ENCODE assay signal across 16 cellular contexts in genomic region chrX:13024911-13025454, GRCh38. TPM values are rescaled to one million over a fixed set of nuclear protein-coding genes. Genes with fewer than 3 reads are reported as not detected.
A peak's percentile ranks its signal among the peaks of the same experiment; 100 is the strongest.
DNase-seq lines count a peak whose midpoint lies in the region; ATAC-seq and TF ChIP-seq lines count a peak whose summit lies in the region.
"Had no signal": no experiment of that assay in that cellular context is flagged by ENCODE, and none has a peak within 500 bp of the region (broad histone marks: within the 10 kb centered on the region; RNA-seq: fewer than 3 reads in every experiment).

No MANE protein-coding gene starts in this region.

- H3K4me3 ChIP-seq in hepatocyte (no peak overlapping the region), transverse colon (no peak overlapping the region)
- H3K4me3 ChIP-seq: sigmoid colon had no signal

- in situ Hi-C loops in transverse colon (cut with MboI; ENCODE audit: low pct_ligation_motif_present in 1 of 4, low pct_unique_long_range_greater_than_20kb in 1 of 4, low sequenced_read_pairs in 3 of 4): no loop called here

- no peaks in the 10 kb centered on the region for H3K9me2 ChIP-seq in hepatocyte (replicated peaks; ENCODE audit: insufficient read depth)

- no peaks in the 10 kb centered on the region for H3K9me3 ChIP-seq in hepatocyte (ENCODE audit: low read depth)
- no peaks in the 10 kb centered on the region for H3K9me3 ChIP-seq in transverse colon
- H3K9me3 ChIP-seq: sigmoid colon had no signal

- H3K9me3 Mint-ChIP-seq in activated naive CD4-positive, alpha-beta T cell treated with anti-CD3 and anti-CD28 coated beads, Interleukin-2, amount 50 U/mL, for 24 hours: no peaks in the 10 kb centered on the region
- no peaks in the 10 kb centered on the region for H3K9me3 Mint-ChIP-seq in T-cell

- H3K4me1 ChIP-seq in hepatocyte (ENCODE audit: insufficient read depth): peaks cover 27% of the 10 kb centered on the region
- H3K4me1 ChIP-seq in transverse colon: peaks cover 5 to 40% (median 8%) of the 10 kb centered on the region in 4 donors

- no peaks in the 10 kb centered on the region for H3K27me3 Mint-ChIP-seq in activated naive CD4-positive, alpha-beta T cell treated with anti-CD3 and anti-CD28 coated beads, Interleukin-2, amount 50 U/mL, for 24 hours
- H3K27me3 Mint-ChIP-seq in T-cell: peaks cover 0 to 39% of the 10 kb centered on the region in 2 donors

- TF ChIP-seq POLR2A in transverse colon (IDR thresholded peaks at IDR 0.05): no peak

- H3K27ac ChIP-seq in hepatocyte (peak overlapping the region; percentile 77), transverse colon (peak overlapping the region in 3 of 4 donors; percentile 6 to 64 (median 58))
- H3K27ac ChIP-seq: sigmoid colon had no signal

- H3K27me3 ChIP-seq in hepatocyte: no peaks in the 10 kb centered on the region
- no peaks in the 10 kb centered on the region for H3K27me3 ChIP-seq in transverse colon
- H3K27me3 ChIP-seq: sigmoid colon had no signal

- POLR2A ChIA-PET in T-cell (lab: Charles Lee): interaction anchor here in 1 of 2 donors (0.6 kb wide), 1 partner anchor 48 kb away, joined by 9 read pairs; no protein-coding TSS in a partner anchor

- H3K36me3 ChIP-seq in hepatocyte (replicated peaks; ENCODE audit: insufficient read depth, low read depth): no peaks in the 10 kb centered on the region
- no peaks in the 10 kb centered on the region for H3K36me3 ChIP-seq in transverse colon
- H3K36me3 ChIP-seq: sigmoid colon had no signal

- no peaks in the 10 kb centered on the region for H3K79me2 ChIP-seq in hepatocyte

- no peak for TF ChIP-seq EP300 in transverse colon (IDR thresholded peaks at IDR 0.05; ENCODE audit: low read depth)

- H3K4me2 ChIP-seq in hepatocyte: no peak overlapping the region

- H3K4me3 Mint-ChIP-seq in activated naive CD4-positive, alpha-beta T cell treated with anti-CD3 and anti-CD28 coated beads, Interleukin-2, amount 50 U/mL, for 24 hours: peak overlapping the region; percentile 42
- peak overlapping the region in 1 of 3 donors; percentile 48 for H3K4me3 Mint-ChIP-seq in T-cell

- CTCF ChIA-PET in T-cell (lab: Charles Lee): interaction anchor here in 1 of 2 donors (1.3 kb wide), 1 partner anchor 12 kb away, joined by 3 read pairs; no protein-coding TSS in a partner anchor

- no peak for TF ChIP-seq CTCF in hepatocyte (IDR thresholded peaks at IDR 0.05; ENCODE audit: poor library complexity)
- no peak for TF ChIP-seq CTCF in transverse colon (IDR thresholded peaks at IDR 0.05)

- no peak for ATAC-seq in T-cell (replicated peaks in 1 of 4)
- ATAC-seq in GM19023 (IDR thresholded peaks at IDR 0.05; ENCODE audit: unreplicated experiment): no peak

- 63% methylated on average over 8 of the region's 8 CpGs for WGBS in hepatocyte (ENCODE audit: low lambda C conversion rate, missing lambda C conversion rate)
- 80 to 88% methylated on average over 1 to 8 of the region's 8 CpGs for WGBS in transverse colon (ENCODE audit: low coverage in 1 of 2), 2 donors

- no peaks in the 10 kb centered on the region for H3K36me3 Mint-ChIP-seq in activated naive CD4-positive, alpha-beta T cell treated with anti-CD3 and anti-CD28 coated beads, Interleukin-2, amount 50 U/mL, for 24 hours
- no peaks in the 10 kb centered on the region for H3K36me3 Mint-ChIP-seq in T-cell

- intact Hi-C loops in transverse colon (cut with DNase I; ENCODE audit: low total_unique reads): no loop called here

- no peaks in the 10 kb centered on the region for H4K20me1 ChIP-seq in hepatocyte (ENCODE audit: insufficient read depth, poor library complexity, severe bottlenecking)

- peak overlapping the region; percentile 90 for H3K27ac Mint-ChIP-seq in activated naive CD4-positive, alpha-beta T cell treated with anti-CD3 and anti-CD28 coated beads, Interleukin-2, amount 50 U/mL, for 24 hours
- H3K27ac Mint-ChIP-seq in T-cell: peak overlapping the region; percentile 86 to 99

- H2AFZ ChIP-seq in hepatocyte: no peak overlapping the region

- DNase-seq in activated naive CD4-positive, alpha-beta T cell (lab: John Stamatoyannopoulos, UW): no peak
- DNase-seq in T-cell (no peak), hepatocyte (ENCODE audit: low spot score) (no peak), transverse colon (no peak), SW 1271 (lab: John Stamatoyannopoulos, UW) (no peak), HUDEP-2 (lab: John Stamatoyannopoulos, UW; ENCODE audit: unreplicated experiment in 76 of 76) (no peak)
- DNase-seq: foreskin fibroblast; hypothalamus; NCI-H2107; sigmoid colon; stimulated activated CD4-positive, alpha-beta T cell treated with anti-CD3 and anti-CD28 coated beads, Interleukin-1b, Interleukin-23, amount 100 ng/mL, for 48 hours had no signal

- H3K4me1 Mint-ChIP-seq in activated naive CD4-positive, alpha-beta T cell treated with anti-CD3 and anti-CD28 coated beads, Interleukin-2, amount 50 U/mL, for 24 hours: peaks cover 79% of the 10 kb centered on the region
- peaks cover 71 to 79% (median 72%) of the 10 kb centered on the region in 3 donors for H3K4me1 Mint-ChIP-seq in T-cell

RNA-seq across cellular contexts. Expression of gene FAM9C, which starts 19.4 kb away (rescaled TPM):
- total RNA-seq in T-cell (not detected), hepatocyte (not detected in 2 replicates), transverse colon (under 1 TPM in 2 of 4 donors, not detected in 2; 0.14 to 0.64 TPM)
- polyA plus RNA-seq in hepatocyte: not detected in 2 replicates
- total RNA-seq: mucosa of gallbladder, osteoblast, sigmoid colon, SK-MEL-5 had no signal

RNA-seq across cellular contexts. Expression of gene TMSB4X, which starts 50.1 kb away (rescaled TPM):
- total RNA-seq in T-cell (1,000 to 10,000 TPM; 5,030 to 6,201 (median 5,880) TPM), hepatocyte (6,141 and 6,242 TPM in 2 replicates), transverse colon (1,000 to 10,000 TPM in 3 of 4 donors, 100 to 1,000 TPM in 1; 680 to 4,578 (median 2,996) TPM)
- polyA plus RNA-seq in hepatocyte: 9,038 and 9,758 TPM in 2 replicates
- total RNA-seq: SK-MEL-5 had no signal
